Comparison of ENCODE assay signal across 26 cellular contexts in the genomic region with DNA sequence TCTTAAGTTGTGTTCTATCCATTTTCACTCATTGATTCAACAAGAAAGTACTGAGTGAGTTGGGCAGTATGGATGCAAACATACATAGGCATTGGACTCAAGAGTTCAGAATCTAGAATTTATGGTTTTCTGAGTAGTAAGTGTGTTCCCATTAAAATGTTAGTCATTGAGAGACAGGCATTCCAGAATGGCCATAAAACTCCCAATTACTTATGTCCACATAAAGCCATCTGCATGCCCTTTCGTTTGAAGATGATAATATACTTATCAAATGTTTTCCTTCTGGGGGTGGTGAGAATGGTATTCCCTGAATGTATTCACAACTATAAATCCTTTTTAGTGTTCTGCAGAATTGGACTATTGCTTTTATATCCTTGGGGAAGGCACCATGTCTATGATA.
A peak's percentile ranks its signal among the peaks of the same experiment; 100 is the strongest.
DNase-seq lines count a peak whose midpoint lies in the region; ATAC-seq and TF ChIP-seq lines count a peak whose summit lies in the region.
"Had no signal": no experiment of that assay in that cellular context is flagged by ENCODE, and none has a peak within 500 bp of the region (broad histone marks: within the 10 kb centered on the region; RNA-seq: fewer than 3 reads in every experiment).

No MANE protein-coding gene starts in this region.

- H3K27ac ChIP-seq in breast epithelium (no peak overlapping the region), uterus (peak overlapping the region; percentile 64 to 70)
- H3K27ac ChIP-seq: dorsolateral prefrontal cortex, SJCRH30, upper lobe of right lung had no signal

- intact Hi-C loops in MCF 10A (cut with micrococcal nuclease), result no loop called here
- intact Hi-C loops in breast epithelium (cut with DNase I; ENCODE audit: low total_unique reads), result no loop called here
- intact Hi-C loops in left colon (cut with DNase I, micrococcal nuclease), result no loop called here
- intact Hi-C loops in uterus (cut with DNase I; ENCODE audit: low total_unique reads), result no loop called here

- ATAC-seq in left colon (peak; percentile 52), HG02642 (IDR thresholded peaks at IDR 0.05; ENCODE audit: poor library complexity, unreplicated experiment) (no peak), GM18861 (IDR thresholded peaks at IDR 0.05; ENCODE audit: unreplicated experiment) (no peak)
- ATAC-seq: activated CD4-positive, CD25-positive, alpha-beta regulatory T cell treated with anti-CD3 and anti-CD28 coated beads, Interleukin-2, amount 50 U/mL, for 24 hours; stimulated activated effector memory CD8-positive, alpha-beta T cell treated with anti-CD3 and anti-CD28 coated beads, Interleukin-12 subunit alpha, Interleukin-12 subunit beta, amount 100 ng/mL, for 72 hours had no signal

- H3K27me3 Mint-ChIP-seq in MCF 10A (ENCODE audit: insufficient read depth, unreplicated experiment), result no peaks in the 10 kb centered on the region
- H3K27me3 Mint-ChIP-seq: activated CD4-positive, alpha-beta memory T cell treated with anti-CD3 and anti-CD28 coated beads, Interleukin-2, amount 10 ng/mL, durations not matched to agents 7 days and 5 days; activated naive CD8-positive, alpha-beta T cell treated with anti-CD3 and anti-CD28 coated beads, Interleukin-2, amount 10 ng/mL, durations not matched to agents 7 days and 5 days had no signal

- peak overlapping the region; percentile 63 for H3K27ac Mint-ChIP-seq in MCF 10A (ENCODE audit: low read depth, unreplicated experiment)
- H3K27ac Mint-ChIP-seq: activated CD4-positive, alpha-beta memory T cell treated with anti-CD3 and anti-CD28 coated beads, Interleukin-2, amount 10 ng/mL, durations not matched to agents 7 days and 5 days; activated naive CD8-positive, alpha-beta T cell treated with anti-CD3 and anti-CD28 coated beads, Interleukin-2, amount 10 ng/mL, durations not matched to agents 7 days and 5 days; stimulated activated effector memory CD8-positive, alpha-beta T cell treated with anti-CD3 and anti-CD28 coated beads, Interleukin-12 subunit alpha, Interleukin-12 subunit beta, amount 100 ng/mL, for 72 hours had no signal

- H3K9me3 ChIP-seq in breast epithelium (no peaks in the 10 kb centered on the region), uterus (no peaks in the 10 kb centered on the region)
- H3K9me3 ChIP-seq: A549, SJCRH30, upper lobe of right lung had no signal

- H3K36me3 ChIP-seq in breast epithelium, result no peaks in the 10 kb centered on the region
- H3K36me3 ChIP-seq in uterus, result no peaks in the 10 kb centered on the region
- H3K36me3 ChIP-seq: upper lobe of right lung had no signal

- no peaks in the 10 kb centered on the region for H3K9me3 Mint-ChIP-seq in MCF 10A (ENCODE audit: unreplicated experiment)
- H3K9me3 Mint-ChIP-seq: activated CD4-positive, alpha-beta memory T cell treated with anti-CD3 and anti-CD28 coated beads, Interleukin-2, amount 10 ng/mL, durations not matched to agents 7 days and 5 days; activated naive CD8-positive, alpha-beta T cell treated with anti-CD3 and anti-CD28 coated beads, Interleukin-2, amount 10 ng/mL, durations not matched to agents 7 days and 5 days had no signal

- no peaks in the 10 kb centered on the region for H3K27me3 ChIP-seq in breast epithelium
- no peaks in the 10 kb centered on the region for H3K27me3 ChIP-seq in uterus
- H3K27me3 ChIP-seq: dorsolateral prefrontal cortex, SJCRH30, upper lobe of right lung had no signal

- H3K36me3 Mint-ChIP-seq in MCF 10A (ENCODE audit: insufficient read depth, unreplicated experiment), result peaks cover 79% of the 10 kb centered on the region
- H3K36me3 Mint-ChIP-seq: activated naive CD8-positive, alpha-beta T cell treated with anti-CD3 and anti-CD28 coated beads, Interleukin-2, amount 10 ng/mL, durations not matched to agents 7 days and 5 days; stimulated activated effector memory CD8-positive, alpha-beta T cell treated with anti-CD3 and anti-CD28 coated beads, Interleukin-12 subunit alpha, Interleukin-12 subunit beta, amount 100 ng/mL, for 72 hours had no signal

- H3K4me3 Mint-ChIP-seq in MCF 10A (ENCODE audit: unreplicated experiment), result no peak overlapping the region
- H3K4me3 Mint-ChIP-seq: activated CD4-positive, alpha-beta memory T cell treated with anti-CD3 and anti-CD28 coated beads, Interleukin-2, amount 10 ng/mL, durations not matched to agents 7 days and 5 days; activated naive CD8-positive, alpha-beta T cell treated with anti-CD3 and anti-CD28 coated beads, Interleukin-2, amount 10 ng/mL, durations not matched to agents 7 days and 5 days; stimulated activated effector memory CD8-positive, alpha-beta T cell treated with anti-CD3 and anti-CD28 coated beads, Interleukin-12 subunit alpha, Interleukin-12 subunit beta, amount 100 ng/mL, for 72 hours had no signal

- peaks cover 21% of the 10 kb centered on the region for H3K4me1 Mint-ChIP-seq in MCF 10A (ENCODE audit: insufficient read depth, unreplicated experiment)
- H3K4me1 Mint-ChIP-seq: activated CD4-positive, alpha-beta memory T cell treated with anti-CD3 and anti-CD28 coated beads, Interleukin-2, amount 10 ng/mL, durations not matched to agents 7 days and 5 days; activated naive CD8-positive, alpha-beta T cell treated with anti-CD3 and anti-CD28 coated beads, Interleukin-2, amount 10 ng/mL, durations not matched to agents 7 days and 5 days; stimulated activated effector memory CD8-positive, alpha-beta T cell treated with anti-CD3 and anti-CD28 coated beads, Interleukin-12 subunit alpha, Interleukin-12 subunit beta, amount 100 ng/mL, for 72 hours had no signal

- CTCF ChIA-PET in MCF 10A (lab: Yijun Ruan, JAX), result no interaction called here

- H3K4me3 ChIP-seq in breast epithelium (no peak overlapping the region), uterus (no peak overlapping the region)
- H3K4me3 ChIP-seq: A549, dorsolateral prefrontal cortex, SJCRH30, upper lobe of right lung had no signal

- POLR2A ChIA-PET in MCF 10A (lab: Yijun Ruan, JAX), result no interaction called here

- no peak for TF ChIP-seq CTCF in MCF 10A (IDR thresholded peaks at IDR 0.05; ENCODE audit: unreplicated experiment)
- no peak for TF ChIP-seq CTCF in breast epithelium (IDR thresholded peaks at IDR 0.05)
- no peak for TF ChIP-seq CTCF in uterus (IDR thresholded peaks at IDR 0.05)

- no TSS peak for BruUV-seq in MCF 10A (replicated peaks; lab: Mats Ljungman, UMichigan)

- no peak for DNase-seq in MCF 10A (ENCODE audit: unreplicated experiment)
- DNase-seq in breast epithelium (ENCODE audit: low spot score in 2 of 2), result no peak
- peak; percentile 64 for DNase-seq in M059J (ENCODE audit: low read depth)
- no peak for DNase-seq in left colon
- DNase-seq in uterus, result no peak
- no peak for DNase-seq in globus pallidus (ENCODE audit: low spot score)
- DNase-seq: activated CD4-positive, alpha-beta memory T cell treated with anti-CD3 and anti-CD28 coated beads, Interleukin-2, amount 10 ng/mL, durations not matched to agents 7 days and 5 days; activated effector memory CD4-positive, alpha-beta T cell treated with anti-CD3 and anti-CD28 coated beads, Interleukin-2, amount 50 U/mL, for 16 hours; activated naive CD8-positive, alpha-beta T cell treated with anti-CD3 and anti-CD28 coated beads, Interleukin-2, amount 10 ng/mL, durations not matched to agents 7 days and 5 days; dorsolateral prefrontal cortex; glutamatergic neuron; kidney glomerular epithelial cell; mammary epithelial cell; NCI-H1105 treated with DMSO at 0.1 percent for 48 hours; NCI-H2081; NCI-H345; NK-92 treated with Interleukin-12 subunit alpha and Interleukin-12 subunit beta, amount 100 ng/mL, for 24 hours; SJCRH30; substantia nigra; T-helper 1 cell; upper lobe of right lung had no signal

- TF ChIP-seq POLR2A in breast epithelium (IDR thresholded peaks at IDR 0.05), result no peak
- no peak for TF ChIP-seq POLR2A in uterus (IDR thresholded peaks at IDR 0.05)

- H3K4me1 ChIP-seq in breast epithelium, result no peaks in the 10 kb centered on the region
- H3K4me1 ChIP-seq in uterus, result peaks cover 11 to 12% of the 10 kb centered on the region in 2 donors
- H3K4me1 ChIP-seq: SJCRH30, upper lobe of right lung had no signal

Comparison
In these comparisons a context has a peak if more than half of its experiments do, and no peak if none do; other contexts are left out.
1. H3K27ac ChIP-seq: peak in uterus (2 of 2); none in breast epithelium (0 of 2).